ENCODE assay signal across 2 cellular contexts in genomic region chr3:170360916-170361315, GRCh38.
TF ChIP-seq lines count a peak whose summit lies in the region.

No MANE protein-coding gene starts in this region.

TF ChIP-seq in endothelial cell of umbilical vein, 7 proteins besides CTCF, POLR2A, EP300 and RAD21:
- no peak for TF ChIP-seq MAX (IDR thresholded peaks at IDR 0.05; ENCODE audit: insufficient read depth, insufficient read length)
- TF ChIP-seq GATA2 (IDR thresholded peaks at IDR 0.05; ENCODE audit: insufficient read depth, insufficient read length, low read depth, low read length): no peak
- TF ChIP-seq JUN (IDR thresholded peaks at IDR 0.05; ENCODE audit: borderline replicate concordance, insufficient read depth, insufficient read length, low read depth): no peak
- no peak for TF ChIP-seq EZH2 (IDR thresholded peaks at IDR 0.05; ENCODE audit: borderline replicate concordance, low read depth, low read length, severe bottlenecking)
- no peak for TF ChIP-seq POLR2AphosphoS5 (IDR thresholded peaks at IDR 0.05; ENCODE audit: insufficient read depth, low read depth, low read length)
- TF ChIP-seq MYC (IDR thresholded peaks at IDR 0.05; ENCODE audit: low read depth, low read length): no peak
- no peak for TF ChIP-seq FOS (IDR thresholded peaks at IDR 0.05; ENCODE audit: borderline replicate concordance, insufficient read depth, low read length)

TF ChIP-seq in neural cell, 6 proteins besides CTCF, POLR2A, EP300 and RAD21 (continued from another document):
- no peak for TF ChIP-seq POLR2AphosphoS5 (IDR thresholded peaks at IDR 0.05)
